Comparison of ENCODE assay signal across 25 cellular contexts in genomic region chr2:172826522-172826921, GRCh38.
"Had no signal": no experiment of that assay in that cellular context is flagged by ENCODE, and none has a peak within 500 bp of the region (broad histone marks: within the 10 kb centered on the region; RNA-seq: fewer than 3 reads in every experiment).

No MANE protein-coding gene starts in this region.

- H3K27me3 Mint-ChIP-seq: activated CD8-positive, alpha-beta T cell treated with anti-CD3 and anti-CD28 coated beads for 36 hours had no signal

- H3K4me1 ChIP-seq: ascending aorta, body of pancreas, Peyer's patch had no signal

- H3K27ac Mint-ChIP-seq: activated CD8-positive, alpha-beta T cell treated with anti-CD3 and anti-CD28 coated beads for 36 hours; activated naive CD4-positive, alpha-beta T cell treated with anti-CD3 and anti-CD28 coated beads, Interleukin-2, amount 10 ng/mL, durations not matched to agents 7 days and 5 days; activated naive CD8-positive, alpha-beta T cell treated with anti-CD3 and anti-CD28 coated beads, Interleukin-2, amount 10 ng/mL, durations not matched to agents 7 days and 5 days; activated T-cell treated with anti-CD3 and anti-CD28 coated beads, Interleukin-2, amount 50 U/mL, for 72 hours; activated T-helper 2 cell treated with anti-CD3 and anti-CD28 coated beads, Interferon-gamma antibody, Interleukin-2, Interleukin-4, amounts not matched to agents 10 μg/mL and 5 μg/mL and 100 μg/mL, durations not matched to agents 14 hours and 24 hours and 36 hours; T-helper 1 cell treated with Interleukin-12 subunit alpha and Interleukin-12 subunit beta and Interleukin-4 antibody, amounts not matched to agents 30 μg/mL and 1 μg/mL, for 36 hours had no signal

- H3K4me1 Mint-ChIP-seq: activated naive CD4-positive, alpha-beta T cell treated with anti-CD3 and anti-CD28 coated beads, Interleukin-2, amount 10 ng/mL, durations not matched to agents 7 days and 5 days; activated naive CD8-positive, alpha-beta T cell treated with anti-CD3 and anti-CD28 coated beads, Interleukin-2, amount 10 ng/mL, durations not matched to agents 7 days and 5 days; central memory CD8-positive, alpha-beta T cell had no signal

- H3K36me3 Mint-ChIP-seq: activated naive CD4-positive, alpha-beta T cell treated with anti-CD3 and anti-CD28 coated beads, Interleukin-2, amount 10 ng/mL, durations not matched to agents 7 days and 5 days; activated naive CD8-positive, alpha-beta T cell treated with anti-CD3 and anti-CD28 coated beads, Interleukin-2, amount 10 ng/mL, durations not matched to agents 7 days and 5 days had no signal

- H3K9me3 ChIP-seq: ascending aorta, body of pancreas, Peyer's patch had no signal

- DNase-seq: activated CD4-positive, alpha-beta T cell treated with anti-CD3 and anti-CD28 coated beads for 4 hours; activated CD8-positive, alpha-beta memory T cell treated with anti-CD3 and anti-CD28 coated beads, Interleukin-2, amount 50 U/mL, for 4 hours; activated CD8-positive, alpha-beta T cell treated with anti-CD3 and anti-CD28 coated beads for 36 hours; activated gamma-delta T cell treated with Interleukin-2 at 50 U/mL for 16 hours; activated naive CD4-positive, alpha-beta T cell treated with anti-CD3 and anti-CD28 coated beads, Interleukin-2, amount 10 ng/mL, durations not matched to agents 7 days and 5 days; activated naive CD8-positive, alpha-beta T cell treated with anti-CD3 and anti-CD28 coated beads, Interleukin-2, amount 10 ng/mL, durations not matched to agents 7 days and 5 days; activated T-cell treated with anti-CD3 and anti-CD28 coated beads, Interleukin-2, amount 50 U/mL, for 72 hours; body of pancreas; Karpas-422; NCI-H1048; NCI-H146; NCI-H187 treated with DMSO at 0.1 percent for 48 hours; NCI-H2081 treated with DMSO at 0.1 percent for 48 hours; NCI-H526; NCI-H82; NK-92 treated with Interleukin-12 subunit alpha and Interleukin-12 subunit beta, amount 100 ng/mL, for 24 hours; OCI-M1; Peyer's patch; SHP77 treated with DMSO at 0.1 percent for 48 hours had no signal

- H3K9me3 Mint-ChIP-seq: activated CD8-positive, alpha-beta T cell treated with anti-CD3 and anti-CD28 coated beads for 36 hours; activated naive CD4-positive, alpha-beta T cell treated with anti-CD3 and anti-CD28 coated beads, Interleukin-2, amount 10 ng/mL, durations not matched to agents 7 days and 5 days; activated naive CD8-positive, alpha-beta T cell treated with anti-CD3 and anti-CD28 coated beads, Interleukin-2, amount 10 ng/mL, durations not matched to agents 7 days and 5 days; activated T-cell treated with anti-CD3 and anti-CD28 coated beads, Interleukin-2, amount 50 U/mL, for 72 hours; activated T-helper 2 cell treated with anti-CD3 and anti-CD28 coated beads, Interferon-gamma antibody, Interleukin-2, Interleukin-4, amounts not matched to agents 10 μg/mL and 5 μg/mL and 100 μg/mL, durations not matched to agents 14 hours and 24 hours and 36 hours; central memory CD8-positive, alpha-beta T cell; T-helper 1 cell treated with Interleukin-12 subunit alpha and Interleukin-12 subunit beta and Interleukin-4 antibody, amounts not matched to agents 30 μg/mL and 1 μg/mL, for 36 hours had no signal

- H3K27me3 ChIP-seq: ascending aorta, body of pancreas, Peyer's patch had no signal

- H3K27ac ChIP-seq: ascending aorta, body of pancreas, Peyer's patch, RWPE1 had no signal

- H3K36me3 ChIP-seq: ascending aorta, Peyer's patch had no signal

- ATAC-seq: activated CD4-positive, CD25-positive, alpha-beta regulatory T cell treated with anti-CD3 and anti-CD28 coated beads, Interleukin-2, amount 50 U/mL, for 24 hours; activated CD8-positive, alpha-beta T cell treated with anti-CD3 and anti-CD28 coated beads for 36 hours; activated T-cell treated with anti-CD3 and anti-CD28 coated beads, Interleukin-2, amount 50 U/mL, for 72 hours; body of pancreas had no signal

- H3K4me3 Mint-ChIP-seq: activated CD8-positive, alpha-beta T cell treated with anti-CD3 and anti-CD28 coated beads for 36 hours; activated naive CD4-positive, alpha-beta T cell treated with anti-CD3 and anti-CD28 coated beads, Interleukin-2, amount 10 ng/mL, durations not matched to agents 7 days and 5 days; activated naive CD8-positive, alpha-beta T cell treated with anti-CD3 and anti-CD28 coated beads, Interleukin-2, amount 10 ng/mL, durations not matched to agents 7 days and 5 days; activated T-cell treated with anti-CD3 and anti-CD28 coated beads, Interleukin-2, amount 50 U/mL, for 72 hours; central memory CD8-positive, alpha-beta T cell; T-helper 1 cell treated with Interleukin-12 subunit alpha and Interleukin-12 subunit beta and Interleukin-4 antibody, amounts not matched to agents 30 μg/mL and 1 μg/mL, for 36 hours had no signal

- H3K4me3 ChIP-seq: ascending aorta, body of pancreas, Peyer's patch had no signal
